In genomic region chr18:24923138-24923537, GRCh38 we compare ENCODE assay signal across 14 cellular contexts.
DNase-seq lines count a peak whose midpoint lies in the region; ATAC-seq and TF ChIP-seq lines count a peak whose summit lies in the region.
"Had no signal": no experiment of that assay in that cellular context is flagged by ENCODE, and none has a peak within 500 bp of the region (broad histone marks: within the 10 kb centered on the region; RNA-seq: fewer than 3 reads in every experiment).

No MANE protein-coding gene starts in this region.

- H3K36me3 ChIP-seq in effector memory CD4-positive, alpha-beta T cell (ENCODE audit: control insufficient read depth, insufficient read depth, low read length): no peaks in the 10 kb centered on the region
- H3K36me3 ChIP-seq: heart right ventricle, uterus had no signal

- no peak overlapping the region for H3K27ac ChIP-seq in effector memory CD4-positive, alpha-beta T cell (ENCODE audit: insufficient read depth, low read length, poor library complexity, severe bottlenecking)
- H3K27ac ChIP-seq: heart right ventricle, uterus had no signal

- DNase-seq in GM20000 (ENCODE audit: low spot score) (peak; percentile 25), hippocampal formation (lab: John Stamatoyannopoulos, UW) (no peak), NCI-H1417 treated with DMSO at 0.1 percent for 48 hours (lab: John Stamatoyannopoulos, UW) (no peak)
- DNase-seq in activated CD4-positive, CD25-positive, alpha-beta regulatory T cell treated with anti-CD3 and anti-CD28 coated beads, Interleukin-2, amount 50 U/mL, for 72 hours: no peak
- DNase-seq in effector memory CD4-positive, alpha-beta T cell: no peak
- DNase-seq: activated CD8-positive, alpha-beta T cell treated with anti-CD3 and anti-CD28 coated beads for 36 hours; amygdala; heart right ventricle; NCI-H510A; uterus had no signal

- H3K9me3 Mint-ChIP-seq in IgD-negative memory B cell: no peaks in the 10 kb centered on the region
- H3K9me3 Mint-ChIP-seq: activated CD8-positive, alpha-beta T cell treated with anti-CD3 and anti-CD28 coated beads for 36 hours had no signal

- peak overlapping the region in 3 of 4 donors; percentile 29 to 77 (median 33) for H3K4me3 Mint-ChIP-seq in IgD-negative memory B cell
- H3K4me3 Mint-ChIP-seq: activated CD8-positive, alpha-beta T cell treated with anti-CD3 and anti-CD28 coated beads for 36 hours had no signal

- H3K27ac Mint-ChIP-seq in IgD-negative memory B cell: peak overlapping the region; percentile 4 to 34 (median 17)
- H3K27ac Mint-ChIP-seq: activated CD8-positive, alpha-beta T cell treated with anti-CD3 and anti-CD28 coated beads for 36 hours had no signal

- ATAC-seq in GM18508 (IDR thresholded peaks at IDR 0.05; ENCODE audit: insufficient read depth, unreplicated experiment) (peak; percentile 77), HG02938 (IDR thresholded peaks at IDR 0.05; ENCODE audit: unreplicated experiment) (peak; percentile 94)
- ATAC-seq: activated CD8-positive, alpha-beta T cell treated with anti-CD3 and anti-CD28 coated beads for 36 hours; heart right ventricle; SK-N-SH treated with all-trans-retinoic acid at 6 μM for 48 hours had no signal

- H3K4me1 ChIP-seq in effector memory CD4-positive, alpha-beta T cell (ENCODE audit: control insufficient read depth, insufficient read depth, low read length, poor library complexity, severe bottlenecking): no peaks in the 10 kb centered on the region
- H3K4me1 ChIP-seq: uterus had no signal

- TF ChIP-seq CTCF in GM20000 (IDR thresholded peaks at IDR 0.05; ENCODE audit: extremely low read depth, missing control alignments): no peak

- no peaks in the 10 kb centered on the region for H3K9me3 ChIP-seq in effector memory CD4-positive, alpha-beta T cell (ENCODE audit: control insufficient read depth, low read length)
- H3K9me3 ChIP-seq: heart right ventricle, uterus had no signal

- H3K4me1 Mint-ChIP-seq in IgD-negative memory B cell: peaks cover 20 to 52% (median 35%) of the 10 kb centered on the region in 3 donors

- H3K27me3 ChIP-seq in effector memory CD4-positive, alpha-beta T cell (replicated peaks; ENCODE audit: control insufficient read depth, insufficient read depth, low read length, poor library complexity, severe bottlenecking): no peaks in the 10 kb centered on the region
- H3K27me3 ChIP-seq: uterus had no signal

- peaks cover 2% of the 10 kb centered on the region for H3K36me3 Mint-ChIP-seq in IgD-negative memory B cell

- no peak overlapping the region for H3K4me3 ChIP-seq in effector memory CD4-positive, alpha-beta T cell (ENCODE audit: insufficient read depth, low read depth, low read length, poor library complexity, severe bottlenecking)
- H3K4me3 ChIP-seq: heart right ventricle, uterus had no signal

- H3K27me3 Mint-ChIP-seq in IgD-negative memory B cell: no peaks in the 10 kb centered on the region
- H3K27me3 Mint-ChIP-seq: activated CD8-positive, alpha-beta T cell treated with anti-CD3 and anti-CD28 coated beads for 36 hours had no signal
